Comparison of ENCODE assay signal across 8 cellular contexts in genomic region chr3:98329392-98330124, GRCh38. TPM values are rescaled to one million over a fixed set of nuclear protein-coding genes. Genes with fewer than 3 reads are reported as not detected.
DNase-seq lines count a peak whose midpoint lies in the region; ATAC-seq and TF ChIP-seq lines count a peak whose summit lies in the region.

No MANE protein-coding gene starts in this region.

- no peak overlapping the region for H2AFZ ChIP-seq in fibroblast of lung (ENCODE audit: low read length)
- peak overlapping the region; percentile 100 for H2AFZ ChIP-seq in neural progenitor cell (replicated peaks)

- no peak overlapping the region for H3K9ac ChIP-seq in fibroblast of lung (ENCODE audit: insufficient read depth, low read length)
- no peak overlapping the region for H3K9ac ChIP-seq in neural progenitor cell

- H3K9me3 ChIP-seq in fibroblast of lung (ENCODE audit: control insufficient read depth, insufficient read depth, low read depth, low read length) (no peaks in the 10 kb centered on the region), neural progenitor cell (ENCODE audit: low read depth) (no peaks in the 10 kb centered on the region)

- H3K4me3 ChIP-seq in fibroblast of lung (replicated peaks in 1 of 4; ENCODE audit: control extremely low read depth in 1 of 4, insufficient read depth in 1 of 4, low read depth in 3 of 4, low read length in 4 of 4), result no peak overlapping the region
- H3K4me3 ChIP-seq in neural progenitor cell, result no peak overlapping the region

- no peaks in the 10 kb centered on the region for H3K36me3 ChIP-seq in fibroblast of lung (ENCODE audit: control insufficient read depth, insufficient read depth, low read length)
- no peaks in the 10 kb centered on the region for H3K36me3 ChIP-seq in neural progenitor cell

- H3K9me3 Mint-ChIP-seq in neural progenitor cell, result no peaks in the 10 kb centered on the region

- no peaks in the 10 kb centered on the region for H3K27me3 Mint-ChIP-seq in neural progenitor cell (ENCODE audit: insufficient read depth, low read depth)

- H3K4me2 ChIP-seq in fibroblast of lung (ENCODE audit: extremely low read depth, insufficient read depth, low read length), result no peak overlapping the region
- no peak overlapping the region for H3K4me2 ChIP-seq in neural progenitor cell

- H3K27ac Mint-ChIP-seq in neural progenitor cell, result peak overlapping the region; percentile 59

- no peaks in the 10 kb centered on the region for H3K36me3 Mint-ChIP-seq in neural progenitor cell

- no peak overlapping the region for H3K4me3 Mint-ChIP-seq in neural progenitor cell

- no peaks in the 10 kb centered on the region for H3K27me3 ChIP-seq in fibroblast of lung (ENCODE audit: control insufficient read depth, insufficient read depth, low read length)
- H3K27me3 ChIP-seq in neural progenitor cell, result no peaks in the 10 kb centered on the region

- TF ChIP-seq CTCF in fibroblast of lung (conservative IDR thresholded peaks at IDR 0.05 in 1 of 2, IDR thresholded peaks at IDR 0.05 in 1 of 2; ENCODE audit: low read depth in 1 of 2, low read length in 2 of 2) (peak; percentile 85), neural progenitor cell (IDR thresholded peaks at IDR 0.05) (peak; percentile 77)

- H4K20me1 ChIP-seq in fibroblast of lung (ENCODE audit: control insufficient read depth, extremely low read depth, insufficient read depth, low read length) (no peaks in the 10 kb centered on the region), neural progenitor cell (ENCODE audit: low read depth) (no peaks in the 10 kb centered on the region)

- H3K27ac ChIP-seq in fibroblast of lung (ENCODE audit: insufficient read depth, low read length) (no peak overlapping the region), neural progenitor cell (no peak overlapping the region)

- no peaks in the 10 kb centered on the region for H3F3A ChIP-seq in neural progenitor cell (ENCODE audit: low read depth)

- ATAC-seq in GM18909 (IDR thresholded peaks at IDR 0.05; ENCODE audit: poor library complexity, unreplicated experiment) (peak; percentile 64), HG03108 (IDR thresholded peaks at IDR 0.05; ENCODE audit: unreplicated experiment) (peak; percentile 43)

- H3K4me1 Mint-ChIP-seq in neural progenitor cell, result peaks cover 4% of the 10 kb centered on the region

- DNase-seq in COLO668 (lab: John Stamatoyannopoulos, UW; ENCODE audit: unreplicated experiment) (peak; percentile 4), NCI-H774 (lab: John Stamatoyannopoulos, UW) (peak; percentile 53), activated T-cell treated with anti-CD3 and anti-CD28 coated beads for 4 hours (peak; percentile 19), fibroblast of lung (ENCODE audit: low read depth in 2 of 2) (peak; percentile 20 to 50), neural progenitor cell (ENCODE audit: low spot score) (peak; percentile 78), mesenteric fat pad (ENCODE audit: low spot score) (no peak)

- H3K79me2 ChIP-seq in fibroblast of lung (ENCODE audit: control insufficient read depth, insufficient read depth, low read length) (no peaks in the 10 kb centered on the region), neural progenitor cell (ENCODE audit: low read depth) (no peaks in the 10 kb centered on the region)

- H3K4me1 ChIP-seq in fibroblast of lung (ENCODE audit: control insufficient read depth, extremely low read depth, insufficient read depth, low read length) (no peaks in the 10 kb centered on the region), neural progenitor cell (no peaks in the 10 kb centered on the region)

RNA-seq across cellular contexts. Expression of gene OR5K4, which starts 24.1 kb away (rescaled TPM):
- total RNA-seq in fibroblast of lung (not detected in 2 replicates), neural progenitor cell (ENCODE audit: low replicate concordance) (not detected in 2 replicates), mesenteric fat pad (not detected)
- polyA plus RNA-seq in fibroblast of lung, result not detected in 2 replicates
- polyA plus RNA-seq in fibroblast of lung (2012), result not detected in 2 replicates
- polyA minus RNA-seq in fibroblast of lung (ENCODE audit: low replicate concordance), result not detected in 2 replicates

RNA-seq across cellular contexts. Expression of gene OR5H2, which starts 47.3 kb away (rescaled TPM):
- total RNA-seq in fibroblast of lung (not detected in 2 replicates), neural progenitor cell (ENCODE audit: low replicate concordance) (not detected in 2 replicates), mesenteric fat pad (not detected)
- not detected in 2 replicates for polyA plus RNA-seq in fibroblast of lung
- polyA plus RNA-seq in fibroblast of lung (2012), result not detected in 2 replicates
- not detected in 2 replicates for polyA minus RNA-seq in fibroblast of lung (ENCODE audit: low replicate concordance)
